Comparison of ENCODE assay signal across 8 cellular contexts in the genomic region with DNA sequence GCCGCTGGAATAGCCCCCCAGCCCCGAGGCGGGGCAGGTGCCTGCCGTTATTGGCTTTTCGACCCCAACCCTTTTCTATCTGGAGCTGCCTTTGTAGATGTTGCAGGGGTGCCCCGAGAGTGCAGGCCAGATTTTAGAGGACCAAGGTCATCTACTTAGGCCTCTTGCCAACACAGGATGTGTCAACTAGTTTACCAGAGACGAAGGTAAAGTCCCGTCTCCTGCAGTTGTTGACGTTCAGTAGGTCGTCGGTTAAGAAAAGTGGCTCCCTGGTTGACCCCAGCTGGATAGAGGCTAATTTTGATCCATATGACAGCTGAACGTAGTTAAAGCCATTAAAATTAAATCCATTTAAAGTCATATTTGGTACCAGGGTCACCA. TPM values are rescaled to one million over a fixed set of nuclear protein-coding genes. Genes with fewer than 3 reads are reported as not detected.
DNase-seq lines count a peak whose midpoint lies in the region; ATAC-seq and TF ChIP-seq lines count a peak whose summit lies in the region.

No MANE protein-coding gene starts in this region.

- no peaks in the 10 kb centered on the region for H3K9me3 ChIP-seq in PC-3 (ENCODE audit: low read length)
- no peaks in the 10 kb centered on the region for H3K9me3 ChIP-seq in endocrine pancreas (ENCODE audit: control insufficient read depth, low read length)
- no peaks in the 10 kb centered on the region for H3K9me3 ChIP-seq in muscle layer of duodenum (ENCODE audit: control insufficient read depth in 1 of 2, low read length in 2 of 2)

- H3K4me2 ChIP-seq in PC-3 (ENCODE audit: low read length), result peak overlapping the region; percentile 97

- H3K27me3 ChIP-seq in PC-3 (ENCODE audit: low read length), result no peaks in the 10 kb centered on the region
- H3K27me3 ChIP-seq in endocrine pancreas (ENCODE audit: control insufficient read depth, insufficient read depth, low read length), result no peaks in the 10 kb centered on the region
- H3K27me3 ChIP-seq in muscle layer of duodenum (ENCODE audit: low read depth, low read length), result no peaks in the 10 kb centered on the region

- intact Hi-C loops in PC-3 (cut with micrococcal nuclease), result loop anchor here (5.0 kb wide), 3 partner anchors 47 to 112 kb away; no protein-coding TSS in a partner anchor

- H3K4me3 ChIP-seq in PC-3 (ENCODE audit: low read length) (peak overlapping the region; percentile 91), endocrine pancreas (ENCODE audit: control insufficient read depth, insufficient read depth, low read length) (peak overlapping the region; percentile 80), muscle layer of duodenum (ENCODE audit: low read depth in 1 of 2, low read length in 2 of 2) (peak overlapping the region; percentile 79 to 92)

- no peak for TF ChIP-seq CTCF in PC-3 (conservative IDR thresholded peaks at IDR 0.05; ENCODE audit: low read depth, low read length)

- H3K9ac ChIP-seq in PC-3 (ENCODE audit: low read length), result peak overlapping the region; percentile 100
- H3K9ac ChIP-seq in endocrine pancreas (ENCODE audit: control insufficient read depth, insufficient read depth, low read length), result peak overlapping the region; percentile 85

- H3K36me3 ChIP-seq in PC-3 (ENCODE audit: low read depth, low read length) (peaks cover 8% of the 10 kb centered on the region; the same call in 1 of the 2 replicates), endocrine pancreas (ENCODE audit: control insufficient read depth, insufficient read depth, low read length) (no peaks in the 10 kb centered on the region), muscle layer of duodenum (ENCODE audit: control insufficient read depth in 1 of 2, insufficient read depth in 2 of 2, low read length in 2 of 2) (peaks cover 0 to 4% of the 10 kb centered on the region in 2 donors)

- peak overlapping the region; percentile 100 for H2AFZ ChIP-seq in PC-3 (ENCODE audit: low read length)

- H3K79me2 ChIP-seq in PC-3 (ENCODE audit: low read length), result peaks cover 44% of the 10 kb centered on the region

- POLR2A ChIA-PET in PC-3 (lab: Charles Lee; ENCODE audit: unreplicated experiment), result interaction anchor here (0.5 to 0.6 kb wide), 2 partner anchors 25 to 51 kb away, joined by 3 to 4 read pairs; no protein-coding TSS in a partner anchor

- BruUV-seq in PC-3 (replicated peaks; lab: Mats Ljungman, UMichigan), result TSS peak; percentile 93

- H3K4me1 ChIP-seq in PC-3 (ENCODE audit: insufficient read depth, low read length) (peaks cover 29% of the 10 kb centered on the region), endocrine pancreas (ENCODE audit: control insufficient read depth, insufficient read depth, low read length) (peaks cover 18% of the 10 kb centered on the region), muscle layer of duodenum (ENCODE audit: control insufficient read depth in 1 of 2, insufficient read depth in 2 of 2, low read length in 2 of 2) (peaks cover 0 to 26% of the 10 kb centered on the region in 2 donors)

- H3K27ac ChIP-seq in PC-3 (ENCODE audit: low read length) (peak overlapping the region; percentile 72), muscle layer of duodenum (ENCODE audit: low read length) (peak overlapping the region; percentile 78)

- DNase-seq in NOMO-1 treated with DMSO at 0.1 percent for 48 hours (lab: John Stamatoyannopoulos, UW; ENCODE audit: unreplicated experiment) (peak; percentile 13), NOMO-1 treated with dmso at 0.1 percent for 144 hours (lab: John Stamatoyannopoulos, UW; ENCODE audit: unreplicated experiment) (no peak), PC-3 (peak; percentile 17), hippocampal formation (lab: John Stamatoyannopoulos, UW) (no peak), HT-29 (ENCODE audit: low spot score) (no peak)

- H4K20me1 ChIP-seq in PC-3 (ENCODE audit: low read length), result peaks cover 37% of the 10 kb centered on the region

- ATAC-seq in HG02588 (IDR thresholded peaks at IDR 0.05; ENCODE audit: unreplicated experiment) (peak; percentile 13), PC-3 (no peak)

- H3K9me2 ChIP-seq in PC-3 (replicated peaks; ENCODE audit: low read length), result no peaks in the 10 kb centered on the region

- H3F3A ChIP-seq in PC-3 (ENCODE audit: low read length, unreplicated experiment), result peaks cover 6% of the 10 kb centered on the region

- CTCF ChIA-PET in PC-3 (lab: Charles Lee), result no interaction called here

RNA-seq across cellular contexts. Expression of gene UBE3A, which starts 0.6 kb away (rescaled TPM):
- 59.5 and 61.2 TPM in 2 replicates for total RNA-seq in PC-3 (2014; rRNA removed)
- total RNA-seq in HT-29 (2014; rRNA removed; shearing (Covaris generic)), result 95.2 and 105 TPM in 2 replicates

Comparison
In these comparisons a context has a peak if more than half of its experiments do, and no peak if none do; other contexts are left out.
1. DNase-seq: peak in NOMO-1 treated with DMSO at 0.1 percent for 48 hours (single experiment) and PC-3 (single experiment); none in NOMO-1 treated with dmso at 0.1 percent for 144 hours (single experiment), hippocampal formation (0 of 2) and HT-29 (single experiment).
2. Peak in every context shown above with its lines, with median percentiles within 50 percentile points of each other: H3K4me3 ChIP-seq.